Comparison of ENCODE assay signal across 1 cellular context in the genomic region with DNA sequence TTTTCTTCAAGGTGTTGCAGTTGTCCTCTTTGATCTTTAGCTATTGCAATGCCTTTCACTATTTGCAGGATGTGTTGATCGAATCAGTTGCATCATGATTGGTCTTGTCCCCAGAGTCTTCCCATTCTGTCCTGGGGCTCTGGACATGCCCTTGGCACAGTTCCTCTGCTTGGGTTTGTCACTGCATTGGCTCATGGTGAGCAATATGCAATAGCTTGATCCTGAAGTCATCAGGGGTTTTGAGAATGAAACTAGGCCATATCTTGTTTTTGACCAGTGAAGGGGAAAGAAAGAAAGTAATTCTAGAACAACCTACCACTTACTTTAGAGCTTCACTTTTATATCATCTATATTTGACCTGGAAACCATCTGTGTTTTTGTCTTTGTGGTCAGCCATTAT.
TF ChIP-seq lines count a peak whose summit lies in the region.

No MANE protein-coding gene starts in this region.

TF ChIP-seq in GM12878, 131 proteins besides CTCF, POLR2A, EP300 and RAD21 (continued from another document):
- TF ChIP-seq, protein P1, sequence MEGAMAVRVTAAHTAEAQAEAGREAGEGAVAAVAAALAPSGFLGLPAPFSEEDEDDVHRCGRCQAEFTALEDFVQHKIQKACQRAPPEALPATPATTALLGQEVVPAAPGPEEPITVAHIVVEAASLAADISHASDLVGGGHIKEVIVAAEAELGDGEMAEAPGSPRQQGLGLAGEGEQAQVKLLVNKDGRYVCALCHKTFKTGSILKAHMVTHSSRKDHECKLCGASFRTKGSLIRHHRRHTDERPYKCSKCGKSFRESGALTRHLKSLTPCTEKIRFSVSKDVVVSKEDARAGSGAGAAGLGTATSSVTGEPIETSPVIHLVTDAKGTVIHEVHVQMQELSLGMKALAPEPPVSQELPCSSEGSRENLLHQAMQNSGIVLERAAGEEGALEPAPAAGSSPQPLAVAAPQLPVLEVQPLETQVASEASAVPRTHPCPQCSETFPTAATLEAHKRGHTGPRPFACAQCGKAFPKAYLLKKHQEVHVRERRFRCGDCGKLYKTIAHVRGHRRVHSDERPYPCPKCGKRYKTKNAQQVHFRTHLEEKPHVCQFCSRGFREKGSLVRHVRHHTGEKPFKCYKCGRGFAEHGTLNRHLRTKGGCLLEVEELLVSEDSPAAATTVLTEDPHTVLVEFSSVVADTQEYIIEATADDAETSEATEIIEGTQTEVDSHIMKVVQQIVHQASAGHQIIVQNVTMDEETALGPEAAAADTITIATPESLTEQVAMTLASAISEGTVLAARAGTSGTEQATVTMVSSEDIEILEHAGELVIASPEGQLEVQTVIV (IDR thresholded peaks at IDR 0.05; ENCODE audit: borderline replicate concordance, partially characterized antibody), result no peak
- TF ChIP-seq MEF2A (IDR thresholded peaks at IDR 0.05; ENCODE audit: insufficient read depth, low read depth, low read length) (no peak), PAX5 (IDR thresholded peaks at IDR 0.05; ENCODE audit: borderline replicate concordance, low read depth, low read length) (no peak)
TF ChIP-seq in GM12878: peak in this region for 0.
